ENCODE assay signal across 7 cellular contexts in genomic region chr9:137286980-137287383, GRCh38. TPM values are rescaled to one million over a fixed set of nuclear protein-coding genes. Genes with fewer than 3 reads are reported as not detected.
DNase-seq lines count a peak whose midpoint lies in the region; ATAC-seq and TF ChIP-seq lines count a peak whose summit lies in the region.
"Had no signal": no experiment of that assay in that cellular context is flagged by ENCODE, and none has a peak within 500 bp of the region (broad histone marks: within the 10 kb centered on the region; RNA-seq: fewer than 3 reads in every experiment).

No MANE protein-coding gene starts in this region.

- in situ Hi-C loops in KBM-7 (cut with MboI; ENCODE audit: low pct_unique_long_range_greater_than_20kb, low sequenced_read_pairs) = no loop called here

- no peak overlapping the region for H3K9ac ChIP-seq in adipocyte (ENCODE audit: low read length)

- H3K9me3 ChIP-seq in CD4-positive, alpha-beta T cell (ENCODE audit: control insufficient read depth, low read length) = no peaks in the 10 kb centered on the region
- H3K9me3 ChIP-seq in adipocyte (ENCODE audit: control insufficient read depth, low read length) = no peaks in the 10 kb centered on the region
- H3K9me3 ChIP-seq in naive thymus-derived CD4-positive, alpha-beta T cell (ENCODE audit: control insufficient read depth in 2 of 3, low read length in 3 of 3) = no peaks in the 10 kb centered on the region
- H3K9me3 ChIP-seq: SJSA1 had no signal

- no peak overlapping the region for H3K4me3 Mint-ChIP-seq in CD4-positive, alpha-beta T cell
- H3K4me3 Mint-ChIP-seq in naive thymus-derived CD4-positive, alpha-beta T cell = peak overlapping the region in 1 of 10 donors; percentile 25

- no peak overlapping the region for H3K4me3 ChIP-seq in adipocyte (ENCODE audit: low read length)
- H3K4me3 ChIP-seq in naive thymus-derived CD4-positive, alpha-beta T cell (ENCODE audit: low read length) = no peak overlapping the region
- H3K4me3 ChIP-seq: SJSA1 had no signal

- no peaks in the 10 kb centered on the region for H3K4me1 Mint-ChIP-seq in CD4-positive, alpha-beta T cell (ENCODE audit: low read depth)
- peaks cover 0 to 9% (median 0%) of the 10 kb centered on the region in 7 donors for H3K4me1 Mint-ChIP-seq in naive thymus-derived CD4-positive, alpha-beta T cell

- POLR2A ChIA-PET in CD4-positive, alpha-beta T cell (lab: Charles Lee) = no interaction called here
- POLR2A ChIA-PET in naive thymus-derived CD4-positive, alpha-beta T cell (lab: Charles Lee) = interaction anchor here (0.6 to 1.0 kb wide), 2 partner anchors 46 to 239 kb away, joined by 3 read pairs; partner anchors contain the start of gene TUBB4B

- peaks cover 16% of the 10 kb centered on the region for H3K27me3 Mint-ChIP-seq in CD4-positive, alpha-beta T cell
- H3K27me3 Mint-ChIP-seq in naive thymus-derived CD4-positive, alpha-beta T cell = peaks cover 0 to 4% (median 0%) of the 10 kb centered on the region in 5 donors

- H3K4me1 ChIP-seq in adipocyte (ENCODE audit: control insufficient read depth, insufficient read depth, low read length) = no peaks in the 10 kb centered on the region
- H3K4me1 ChIP-seq in naive thymus-derived CD4-positive, alpha-beta T cell (ENCODE audit: control insufficient read depth in 2 of 2, insufficient read depth in 2 of 2, low read length in 2 of 2) = no peaks in the 10 kb centered on the region
- H3K4me1 ChIP-seq: SJSA1 had no signal

- no peaks in the 10 kb centered on the region for H3K27me3 ChIP-seq in CD4-positive, alpha-beta T cell (ENCODE audit: control insufficient read depth, insufficient read depth, low read length)
- H3K27me3 ChIP-seq in adipocyte (replicated peaks; ENCODE audit: control insufficient read depth, insufficient read depth, low read length) = no peaks in the 10 kb centered on the region
- H3K27me3 ChIP-seq in naive thymus-derived CD4-positive, alpha-beta T cell (ENCODE audit: control insufficient read depth in 2 of 2, insufficient read depth in 2 of 2, low read length in 2 of 2) = no peaks in the 10 kb centered on the region
- H3K27me3 ChIP-seq: SJSA1 had no signal

- no peaks in the 10 kb centered on the region for H3K36me3 Mint-ChIP-seq in CD4-positive, alpha-beta T cell (ENCODE audit: low read depth)
- peaks cover 0 to 3% (median 0%) of the 10 kb centered on the region in 5 donors for H3K36me3 Mint-ChIP-seq in naive thymus-derived CD4-positive, alpha-beta T cell

- intact Hi-C loops in CD4-positive, alpha-beta T cell (cut with DNase I, micrococcal nuclease) = no loop called here
- intact Hi-C loops in naive thymus-derived CD4-positive, alpha-beta T cell (cut with micrococcal nuclease) = loop anchor here in 1 of 2 donors (1.0 kb wide), 1 partner anchor 158 kb away; no protein-coding TSS in a partner anchor

- ATAC-seq in CD4-positive, alpha-beta T cell (ENCODE audit: poor library complexity) = peak; percentile 41
- ATAC-seq in naive thymus-derived CD4-positive, alpha-beta T cell = peak; percentile 56
- ATAC-seq in GM21360 (IDR thresholded peaks at IDR 0.05; ENCODE audit: unreplicated experiment) = no peak

- CTCF ChIA-PET in CD4-positive, alpha-beta T cell (lab: Charles Lee) = interaction anchor here (0.6 kb wide), 1 partner anchor 263 kb away, joined by 3 read pairs; no protein-coding TSS in a partner anchor
- CTCF ChIA-PET in naive thymus-derived CD4-positive, alpha-beta T cell (lab: Charles Lee) = interaction anchor here (0.6 to 1.2 kb wide), 2 partner anchors 13 to 244 kb away, joined by 3 to 7 read pairs; no protein-coding TSS in a partner anchor

- H3K27ac Mint-ChIP-seq in CD4-positive, alpha-beta T cell = no peak overlapping the region
- peak overlapping the region in 1 of 9 donors; percentile 31 for H3K27ac Mint-ChIP-seq in naive thymus-derived CD4-positive, alpha-beta T cell

- TF ChIP-seq CTCF in CD4-positive, alpha-beta T cell (IDR thresholded peaks at IDR 0.05) = no peak

- H3K9me3 Mint-ChIP-seq in CD4-positive, alpha-beta T cell = no peaks in the 10 kb centered on the region
- peaks cover 0 to 4% (median 0%) of the 10 kb centered on the region in 11 donors for H3K9me3 Mint-ChIP-seq in naive thymus-derived CD4-positive, alpha-beta T cell

- no peaks in the 10 kb centered on the region for H3K36me3 ChIP-seq in adipocyte (ENCODE audit: control insufficient read depth, insufficient read depth, low read length, severe bottlenecking)
- no peaks in the 10 kb centered on the region for H3K36me3 ChIP-seq in naive thymus-derived CD4-positive, alpha-beta T cell (ENCODE audit: control insufficient read depth in 2 of 3, insufficient read depth in 3 of 3, low read length in 3 of 3)

- H3K27ac ChIP-seq in CD4-positive, alpha-beta T cell (ENCODE audit: low read depth, low read length) = no peak overlapping the region
- no peak overlapping the region for H3K27ac ChIP-seq in naive thymus-derived CD4-positive, alpha-beta T cell (ENCODE audit: low read depth, low read length)
- H3K27ac ChIP-seq: SJSA1 had no signal

- DNase-seq in CD4-positive, alpha-beta T cell = no peak
- peak; percentile 83 for DNase-seq in KBM-7
- DNase-seq in adipocyte (ENCODE audit: low read depth) = peak; percentile 34
- DNase-seq in naive thymus-derived CD4-positive, alpha-beta T cell = peak in 2 of 9 donors; percentile 8 to 29
- DNase-seq in activated effector memory CD4-positive, alpha-beta T cell treated with Interleukin-2 at 50 U/mL for 16 hours = no peak

RNA-seq across cellular contexts. Expression of gene TOR4A, which starts 9.5 kb away (rescaled TPM):
- under 1 TPM; 0.67 to 0.80 TPM for total RNA-seq in CD4-positive, alpha-beta T cell
- total RNA-seq in naive thymus-derived CD4-positive, alpha-beta T cell = 10 to 100 TPM in 2 of 5 experiments, 1 to 10 TPM in 2, under 1 TPM in 1; 0.84 to 16.6 (median 2.3) TPM
- under 1 TPM in 1 of 2 donors, not detected in 1; 0.07 TPM for polyA plus RNA-seq in naive thymus-derived CD4-positive, alpha-beta T cell

RNA-seq across cellular contexts. Expression of gene NRARP, which starts 15.1 kb away (rescaled TPM):
- 1 to 10 TPM in 1 of 2 experiments, under 1 TPM in 1; 0.96 to 1.4 TPM for total RNA-seq in CD4-positive, alpha-beta T cell
- total RNA-seq in naive thymus-derived CD4-positive, alpha-beta T cell = 1 to 10 TPM in 3 of 5 experiments, under 1 TPM in 2; 0.70 to 2.7 (median 1.7) TPM
- not detected for polyA plus RNA-seq in naive thymus-derived CD4-positive, alpha-beta T cell

RNA-seq across cellular contexts. Expression of gene NELFB, which starts 31.9 kb away (rescaled TPM):
- 10 to 100 TPM; 20.7 to 21.2 TPM for total RNA-seq in CD4-positive, alpha-beta T cell
- 10 to 100 TPM; 33.4 to 64.2 (median 38.9) TPM for total RNA-seq in naive thymus-derived CD4-positive, alpha-beta T cell
- 10 to 100 TPM; 22.9 to 36.5 TPM for polyA plus RNA-seq in naive thymus-derived CD4-positive, alpha-beta T cell

RNA-seq across cellular contexts. Expression of gene STPG3, which starts 35.9 kb away (rescaled TPM):
- not detected for total RNA-seq in CD4-positive, alpha-beta T cell
- not detected for total RNA-seq in naive thymus-derived CD4-positive, alpha-beta T cell
- not detected for polyA plus RNA-seq in naive thymus-derived CD4-positive, alpha-beta T cell
- total RNA-seq: SJSA1 had no signal

RNA-seq across cellular contexts. Expression of gene TUBB4B, which starts 45.9 kb away (rescaled TPM):
- total RNA-seq in CD4-positive, alpha-beta T cell = 10 to 100 TPM; 93.8 to 98.2 TPM
- 100 to 1,000 TPM in 1 of 5 experiments, 10 to 100 TPM in 4; 44.2 to 260 (median 87.5) TPM for total RNA-seq in naive thymus-derived CD4-positive, alpha-beta T cell
- polyA plus RNA-seq in naive thymus-derived CD4-positive, alpha-beta T cell = 10 to 100 TPM; 17.5 to 49.9 TPM

Comparison
In these comparisons a context has a peak if more than half of its experiments do, and no peak if none do; other contexts are left out.
1. DNase-seq: peak in KBM-7 (single experiment) and adipocyte (single experiment); none in CD4-positive, alpha-beta T cell (0 of 10) and activated effector memory CD4-positive, alpha-beta T cell treated with Interleukin-2 at 50 U/mL for 16 hours (single experiment).